In the genomic region with DNA sequence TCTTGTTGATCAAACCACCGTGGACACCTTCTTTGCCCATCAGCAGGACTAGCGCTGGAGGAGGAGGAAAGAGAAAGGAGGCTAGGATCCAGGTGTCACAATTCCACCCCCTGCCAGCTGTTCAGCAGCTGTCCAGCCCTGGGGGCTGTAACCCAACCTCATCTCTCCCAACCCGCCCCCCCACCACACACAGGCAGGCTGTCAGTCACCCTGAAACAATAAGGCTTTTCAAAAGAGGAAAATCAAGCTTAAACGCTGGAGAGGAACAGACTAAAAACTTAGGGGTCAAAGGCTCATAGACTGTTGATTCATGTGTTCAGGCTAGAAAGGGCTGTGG, we compare ENCODE assay signal across 8 cellular contexts. TPM values are rescaled to one million over a fixed set of nuclear protein-coding genes. Genes with fewer than 3 reads are reported as not detected.
DNase-seq lines count a peak whose midpoint lies in the region; ATAC-seq and TF ChIP-seq lines count a peak whose summit lies in the region.

No MANE protein-coding gene starts in this region.

- no peak for TF ChIP-seq POLR2A in stomach (IDR thresholded peaks at IDR 0.05)

- peaks cover 63% of the 10 kb centered on the region for H3K79me2 ChIP-seq in hepatocyte

- 56% methylated on average over 4 of the region's 4 CpGs for WGBS in hepatocyte (ENCODE audit: low lambda C conversion rate, missing lambda C conversion rate)
- WGBS in stomach, 5 donors, result 12 to 22% (median 17%) methylated on average over 3 to 4 of the region's 4 CpGs

- CTCF ChIA-PET in activated CD4-positive, alpha-beta memory T cell treated with anti-CD3 and anti-CD28 coated beads for 36 hours (lab: Charles Lee), result interaction anchor here (2.3 kb wide), 1 partner anchor 21 kb away, joined by 10 read pairs; the partner anchor contains the start of gene SPAG7

- H3K4me3 Mint-ChIP-seq in T-helper 2 cell treated with Interferon-gamma antibody and Interleukin-4, amounts not matched to agents 5 μg/mL and 100 μg/mL, for 36 hours, result peak overlapping the region; percentile 96
- H3K4me3 Mint-ChIP-seq in activated CD4-positive, alpha-beta memory T cell treated with anti-CD3 and anti-CD28 coated beads for 36 hours, result peak overlapping the region; percentile 90

- no peak for DNase-seq in T-helper 2 cell treated with Interferon-gamma antibody and Interleukin-4, amounts not matched to agents 5 μg/mL and 100 μg/mL, for 36 hours (ENCODE audit: low spot score)
- DNase-seq in T-helper 2 cell, result no peak
- DNase-seq in activated CD4-positive, alpha-beta memory T cell treated with anti-CD3 and anti-CD28 coated beads for 36 hours, result no peak
- DNase-seq in hepatocyte (ENCODE audit: low spot score), result no peak
- DNase-seq in stomach, result no peak
- DNase-seq in anterior cingulate cortex (lab: John Stamatoyannopoulos, UW), result no peak
- no peak for DNase-seq in NCI-H2227 (lab: John Stamatoyannopoulos, UW; ENCODE audit: unreplicated experiment)

- H3K9me2 ChIP-seq in hepatocyte (replicated peaks; ENCODE audit: insufficient read depth), result no peaks in the 10 kb centered on the region

- H3K9me3 Mint-ChIP-seq in T-helper 2 cell treated with Interferon-gamma antibody and Interleukin-4, amounts not matched to agents 5 μg/mL and 100 μg/mL, for 36 hours, result no peaks in the 10 kb centered on the region
- H3K9me3 Mint-ChIP-seq in activated CD4-positive, alpha-beta memory T cell treated with anti-CD3 and anti-CD28 coated beads for 36 hours, result no peaks in the 10 kb centered on the region

- intact Hi-C loops in activated CD4-positive, alpha-beta memory T cell treated with anti-CD3 and anti-CD28 coated beads for 36 hours (cut with micrococcal nuclease), result loop anchor here (5.0 to 10.0 kb wide), 4 partner anchors 214 to 801 kb away; partner anchors contain the start of genes CYB5D2, DERL2, MED11 and MIS12
- intact Hi-C loops in stomach (cut with DNase I; ENCODE audit: low total_unique reads), result no loop called here

- peaks cover 64% of the 10 kb centered on the region for H3K36me3 Mint-ChIP-seq in T-helper 2 cell treated with Interferon-gamma antibody and Interleukin-4, amounts not matched to agents 5 μg/mL and 100 μg/mL, for 36 hours (ENCODE audit: low read depth)
- H3K36me3 Mint-ChIP-seq in activated CD4-positive, alpha-beta memory T cell treated with anti-CD3 and anti-CD28 coated beads for 36 hours, result peaks cover 62% of the 10 kb centered on the region

- H3K4me1 Mint-ChIP-seq in T-helper 2 cell treated with Interferon-gamma antibody and Interleukin-4, amounts not matched to agents 5 μg/mL and 100 μg/mL, for 36 hours (ENCODE audit: low read depth), result peaks cover 48% of the 10 kb centered on the region
- peaks cover 56% of the 10 kb centered on the region for H3K4me1 Mint-ChIP-seq in activated CD4-positive, alpha-beta memory T cell treated with anti-CD3 and anti-CD28 coated beads for 36 hours (ENCODE audit: low read depth)

- H3K36me3 ChIP-seq in hepatocyte (replicated peaks; ENCODE audit: insufficient read depth, low read depth) (no peaks in the 10 kb centered on the region), stomach (peaks cover 41 to 51% (median 50%) of the 10 kb centered on the region in 4 donors)

- H3K4me3 ChIP-seq in hepatocyte (no peak overlapping the region), stomach (peak overlapping the region; percentile 82 to 100 (median 100))

- TF ChIP-seq EP300 in stomach (IDR thresholded peaks at IDR 0.05), result no peak

- H2AFZ ChIP-seq in hepatocyte, result no peak overlapping the region

- H3K4me1 ChIP-seq in hepatocyte (ENCODE audit: insufficient read depth) (peaks cover 36% of the 10 kb centered on the region), stomach (peaks cover 57 to 79% (median 76%) of the 10 kb centered on the region in 4 donors)

- TF ChIP-seq CTCF in hepatocyte (IDR thresholded peaks at IDR 0.05; ENCODE audit: poor library complexity), result no peak
- no peak for TF ChIP-seq CTCF in stomach (IDR thresholded peaks at IDR 0.05)

- POLR2A ChIA-PET in activated CD4-positive, alpha-beta memory T cell treated with anti-CD3 and anti-CD28 coated beads for 36 hours (lab: Charles Lee), result interaction anchor here (1.2 to 21.0 kb wide), 5 partner anchors 13 to 46 kb away, joined by 3 to 346 read pairs (median 4); partner anchors contain the start of genes C17orf107 and SPAG7

- H3K27ac ChIP-seq in hepatocyte (peak overlapping the region; percentile 100), stomach (peak overlapping the region; percentile 72 to 100 (median 97))

- peak overlapping the region; percentile 96 for H3K27ac Mint-ChIP-seq in T-helper 2 cell treated with Interferon-gamma antibody and Interleukin-4, amounts not matched to agents 5 μg/mL and 100 μg/mL, for 36 hours
- peak overlapping the region; percentile 95 for H3K27ac Mint-ChIP-seq in activated CD4-positive, alpha-beta memory T cell treated with anti-CD3 and anti-CD28 coated beads for 36 hours

- H3K4me2 ChIP-seq in hepatocyte, result peak overlapping the region; percentile 86

- no peaks in the 10 kb centered on the region for H3K27me3 Mint-ChIP-seq in T-helper 2 cell treated with Interferon-gamma antibody and Interleukin-4, amounts not matched to agents 5 μg/mL and 100 μg/mL, for 36 hours (ENCODE audit: low read depth)
- H3K27me3 Mint-ChIP-seq in activated CD4-positive, alpha-beta memory T cell treated with anti-CD3 and anti-CD28 coated beads for 36 hours, result no peaks in the 10 kb centered on the region

- peaks cover 21% of the 10 kb centered on the region for H4K20me1 ChIP-seq in hepatocyte (ENCODE audit: insufficient read depth, poor library complexity, severe bottlenecking)

- H3K27me3 ChIP-seq in hepatocyte, result no peaks in the 10 kb centered on the region
- no peaks in the 10 kb centered on the region for H3K27me3 ChIP-seq in stomach

- ATAC-seq in HG03521 (IDR thresholded peaks at IDR 0.05; ENCODE audit: unreplicated experiment), result no peak

- H3K9me3 ChIP-seq in hepatocyte (ENCODE audit: low read depth) (no peaks in the 10 kb centered on the region), stomach (no peaks in the 10 kb centered on the region)

RNA-seq across cellular contexts. Expression of gene PFN1, which starts 2.4 kb away (rescaled TPM):
- total RNA-seq in activated CD4-positive, alpha-beta memory T cell treated with anti-CD3 and anti-CD28 coated beads for 36 hours, result 1,000 to 10,000 TPM; 1,907 to 1,923 TPM
- 244 and 280 TPM in 2 replicates for total RNA-seq in hepatocyte
- 706 and 713 TPM in 2 replicates for polyA plus RNA-seq in hepatocyte
- 100 to 1,000 TPM; 218 to 690 (median 514) TPM for total RNA-seq in stomach
- polyA plus RNA-seq in stomach, result 100 to 1,000 TPM; 587 to 789 (median 610) TPM

RNA-seq across cellular contexts. Expression of gene ENO3, which starts 5.0 kb away (rescaled TPM):
- total RNA-seq in activated CD4-positive, alpha-beta memory T cell treated with anti-CD3 and anti-CD28 coated beads for 36 hours, result 10 to 100 TPM; 26.5 to 26.8 TPM
- total RNA-seq in hepatocyte (16.3 and 18.7 TPM in 2 replicates), stomach (10 to 100 TPM in 1 of 5 donors, 1 to 10 TPM in 3, not detected in 1; 1.8 to 12.1 (median 5.8) TPM)
- polyA plus RNA-seq in hepatocyte (30.2 and 40.4 TPM in 2 replicates), stomach (10 to 100 TPM in 1 of 3 donors, 1 to 10 TPM in 2; 6.6 to 11.3 (median 10.0) TPM)

RNA-seq across cellular contexts. Expression of gene RNF167, which starts 5.8 kb away (rescaled TPM):
- total RNA-seq in activated CD4-positive, alpha-beta memory T cell treated with anti-CD3 and anti-CD28 coated beads for 36 hours, result 100 to 1,000 TPM; 130 to 157 TPM
- 59.2 and 65.1 TPM in 2 replicates for total RNA-seq in hepatocyte
- polyA plus RNA-seq in hepatocyte, result 66.5 and 75.3 TPM in 2 replicates
- total RNA-seq in stomach, result 10 to 100 TPM in 4 of 5 donors, 1 to 10 TPM in 1; 8.8 to 57.1 (median 33.9) TPM
- 100 to 1,000 TPM in 2 of 3 donors, 10 to 100 TPM in 1; 73.3 to 134 (median 112) TPM for polyA plus RNA-seq in stomach

RNA-seq across cellular contexts. Expression of gene SLC25A11, which starts 6.1 kb away (rescaled TPM):
- 10 to 100 TPM; 70.5 to 72.5 TPM for total RNA-seq in activated CD4-positive, alpha-beta memory T cell treated with anti-CD3 and anti-CD28 coated beads for 36 hours
- 42.9 and 59.5 TPM in 2 replicates for total RNA-seq in hepatocyte
- polyA plus RNA-seq in hepatocyte, result 78.7 and 84.8 TPM in 2 replicates
- 10 to 100 TPM; 25.2 to 73.5 (median 43.2) TPM for total RNA-seq in stomach
- 10 to 100 TPM; 29.1 to 45.6 (median 40.9) TPM for polyA plus RNA-seq in stomach

RNA-seq across cellular contexts. Expression of gene GP1BA, which starts 13.8 kb away (rescaled TPM):
- total RNA-seq in activated CD4-positive, alpha-beta memory T cell treated with anti-CD3 and anti-CD28 coated beads for 36 hours, result not detected
- total RNA-seq in hepatocyte (not detected in 2 replicates), stomach (not detected)
- polyA plus RNA-seq in hepatocyte (0.06 TPM in 1 of 2 replicates, not detected in the other), stomach (under 1 TPM in 1 of 3 donors, not detected in 2; 0.05 TPM)
